ENCODE assay signal across 4 cellular contexts in the genomic region with DNA sequence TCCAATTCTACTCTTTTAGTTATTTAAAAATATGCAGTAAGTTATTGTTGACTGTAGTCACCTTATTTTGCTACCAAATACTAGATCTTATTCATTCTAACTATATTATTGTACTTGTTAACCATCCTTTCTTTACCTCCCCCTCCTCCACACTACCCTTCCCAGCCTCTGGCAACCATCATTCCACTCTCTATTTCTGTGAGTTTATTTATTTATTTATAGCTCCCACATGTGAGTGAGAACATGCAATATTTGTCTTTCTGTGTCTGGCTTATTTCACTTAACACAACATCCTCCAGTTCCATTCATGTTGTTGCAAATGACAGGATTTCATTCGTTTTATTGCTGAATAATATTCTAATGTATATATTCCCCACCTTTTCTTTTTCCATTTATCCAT.
"Had no signal": no experiment of that assay in that cellular context is flagged by ENCODE, and none has a peak within 500 bp of the region (broad histone marks: within the 10 kb centered on the region; RNA-seq: fewer than 3 reads in every experiment).

No MANE protein-coding gene starts in this region.

- ATAC-seq: HepG2, K562 had no signal

- DNase-seq: IMR-90 had no signal

- H3K27ac ChIP-seq: HL-60 had no signal

- H3K4me3 ChIP-seq: K562 had no signal
